ENCODE assay signal across 23 cellular contexts in the genomic region with DNA sequence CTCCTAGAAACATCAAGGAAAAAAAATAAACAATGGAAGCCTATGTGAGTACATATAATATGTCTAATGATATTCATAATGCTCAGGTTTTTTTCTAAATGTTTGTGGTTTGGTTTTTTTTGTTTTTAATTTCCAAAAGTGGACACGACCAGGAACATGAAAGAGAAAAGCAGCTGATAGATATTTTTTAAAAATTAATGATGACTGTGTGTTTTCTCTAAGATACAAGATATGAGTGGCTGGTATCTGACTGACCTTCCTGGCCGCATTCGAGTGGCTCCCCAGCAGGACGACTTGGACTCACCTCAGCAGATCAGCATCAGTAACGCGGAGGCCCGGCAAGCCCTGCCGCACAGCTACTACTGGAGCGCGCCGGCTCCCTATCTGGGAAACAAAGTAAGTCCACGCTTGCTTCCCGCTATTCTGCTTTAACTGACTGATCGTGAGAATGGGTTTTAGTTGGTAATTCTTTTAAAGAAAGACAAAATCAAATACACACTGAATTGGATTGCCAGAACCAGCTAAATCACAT.
"Had no signal": no experiment of that assay in that cellular context is flagged by ENCODE, and none has a peak within 500 bp of the region (broad histone marks: within the 10 kb centered on the region; RNA-seq: fewer than 3 reads in every experiment).

No MANE protein-coding gene starts in this region.

- H3K9ac ChIP-seq: neural progenitor cell, parathyroid adenoma had no signal

- H3K4me1 Mint-ChIP-seq: naive thymus-derived CD4-positive, alpha-beta T cell; stimulated activated effector memory CD8-positive, alpha-beta T cell treated with anti-CD3 and anti-CD28 coated beads, Interleukin-12 subunit alpha, Interleukin-12 subunit beta, amount 100 ng/mL, for 72 hours had no signal

- H3K27ac ChIP-seq: gastrocnemius medialis, hepatocyte, neural progenitor cell, parathyroid adenoma, stomach, tibial artery had no signal

- H3K79me2 ChIP-seq: hepatocyte, parathyroid adenoma had no signal

- H3K4me2 ChIP-seq: hepatocyte, neural progenitor cell had no signal

- H3K36me3 Mint-ChIP-seq: naive thymus-derived CD4-positive, alpha-beta T cell; neural progenitor cell; stimulated activated effector memory CD8-positive, alpha-beta T cell treated with anti-CD3 and anti-CD28 coated beads, Interleukin-12 subunit alpha, Interleukin-12 subunit beta, amount 100 ng/mL, for 72 hours had no signal

- H3K9me3 ChIP-seq: gastrocnemius medialis, stomach, tibial artery had no signal

- H2AFZ ChIP-seq: hepatocyte, neural progenitor cell, parathyroid adenoma had no signal

- ATAC-seq: effector memory CD8-positive, alpha-beta T cell; gastrocnemius medialis; left lobe of liver; naive thymus-derived CD4-positive, alpha-beta T cell; sciatic nerve; stimulated activated effector memory CD8-positive, alpha-beta T cell treated with anti-CD3 and anti-CD28 coated beads, Interleukin-12 subunit alpha, Interleukin-12 subunit beta, amount 100 ng/mL, for 72 hours had no signal

- H3K9me3 Mint-ChIP-seq: effector memory CD8-positive, alpha-beta T cell; naive thymus-derived CD4-positive, alpha-beta T cell; nephron; stimulated activated effector memory CD8-positive, alpha-beta T cell treated with anti-CD3 and anti-CD28 coated beads, Interleukin-12 subunit alpha, Interleukin-12 subunit beta, amount 100 ng/mL, for 72 hours; type B pancreatic cell had no signal

- H3K27ac Mint-ChIP-seq: effector memory CD8-positive, alpha-beta T cell; naive thymus-derived CD4-positive, alpha-beta T cell; nephron; neural progenitor cell; progenitor cell of endocrine pancreas; stimulated activated effector memory CD8-positive, alpha-beta T cell treated with anti-CD3 and anti-CD28 coated beads, Interleukin-12 subunit alpha, Interleukin-12 subunit beta, amount 100 ng/mL, for 72 hours; type B pancreatic cell had no signal

- H3K4me1 ChIP-seq: gastrocnemius medialis, parathyroid adenoma, stomach, tibial artery had no signal

- H3K27me3 ChIP-seq: gastrocnemius medialis, hepatocyte, neural progenitor cell, stomach, tibial artery had no signal

- H3K4me3 ChIP-seq: gastrocnemius medialis, hepatocyte, neural progenitor cell, stomach, tibial artery had no signal

- DNase-seq: cortex of kidney; effector memory CD8-positive, alpha-beta T cell; erythroblast; gastrocnemius medialis; head of caudate nucleus; kidney; mesendoderm; midbrain; naive thymus-derived CD4-positive, alpha-beta T cell; stimulated activated CD4-positive, alpha-beta T cell treated with anti-CD3 and anti-CD28 coated beads, Interleukin-2, amount 100 ng/mL, for 24 hours; stimulated activated CD4-positive, alpha-beta T cell treated with anti-CD3 and anti-CD28 coated beads, Interleukin-4, amount 100 ng/mL, for 24 hours; stimulated activated naive CD4-positive, alpha-beta T cell treated with Interleukin-2 at 50 U/mL for 16 hours; stomach; tibial artery had no signal

- H3K36me3 ChIP-seq: neural progenitor cell had no signal

- H3K4me3 Mint-ChIP-seq: effector memory CD8-positive, alpha-beta T cell; naive thymus-derived CD4-positive, alpha-beta T cell; nephron; neural progenitor cell; stimulated activated effector memory CD8-positive, alpha-beta T cell treated with anti-CD3 and anti-CD28 coated beads, Interleukin-12 subunit alpha, Interleukin-12 subunit beta, amount 100 ng/mL, for 72 hours; type B pancreatic cell had no signal
